ENCODE assay signal across 9 cellular contexts in the genomic region with DNA sequence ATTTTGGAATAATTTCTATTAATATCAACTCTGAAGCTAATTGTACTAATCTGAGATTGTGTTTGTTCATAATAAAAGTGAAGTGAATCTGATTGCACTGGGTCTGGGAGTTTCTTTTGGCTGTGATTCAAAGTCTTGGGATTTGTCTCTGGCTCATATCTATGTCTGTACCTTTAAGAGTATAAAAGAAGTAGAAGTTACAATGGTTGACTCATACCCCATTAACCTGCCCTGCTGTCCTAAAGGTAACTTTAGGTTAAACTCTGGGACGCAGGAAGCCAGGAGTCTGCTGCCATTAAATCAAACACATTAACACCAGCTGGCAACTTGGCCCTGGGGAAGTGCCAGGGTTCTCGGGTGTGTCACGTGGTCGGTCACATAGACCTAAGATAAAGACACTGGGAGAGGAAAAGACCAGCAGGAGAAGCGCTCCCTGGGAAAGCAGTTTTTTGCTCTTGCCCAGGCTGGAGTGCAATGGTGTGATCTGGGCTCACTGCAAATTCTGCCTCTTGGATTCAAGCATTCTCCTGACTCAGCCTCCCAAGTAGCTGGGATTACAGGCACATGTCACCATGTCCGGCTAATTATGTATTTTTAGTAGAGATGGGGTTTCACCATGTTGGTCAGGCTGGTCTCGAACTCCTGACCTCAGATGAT. TPM values are rescaled to one million over a fixed set of nuclear protein-coding genes. Genes with fewer than 3 reads are reported as not detected.
DNase-seq lines count a peak whose midpoint lies in the region; ATAC-seq and TF ChIP-seq lines count a peak whose summit lies in the region.
"Had no signal": no experiment of that assay in that cellular context is flagged by ENCODE, and none has a peak within 500 bp of the region (broad histone marks: within the 10 kb centered on the region; RNA-seq: fewer than 3 reads in every experiment).

No MANE protein-coding gene starts in this region.

- H3K27me3 Mint-ChIP-seq in endothelial cell (ENCODE audit: unreplicated experiment): peaks cover 3% of the 10 kb centered on the region

- ATAC-seq in mucosa of descending colon: peak; percentile 98
- ATAC-seq in HG03469 (IDR thresholded peaks at IDR 0.05; ENCODE audit: unreplicated experiment): no peak
- no peak for ATAC-seq in GM21786 (IDR thresholded peaks at IDR 0.05; ENCODE audit: unreplicated experiment)
- ATAC-seq in HG02973 (IDR thresholded peaks at IDR 0.05; ENCODE audit: unreplicated experiment): no peak

- H3K4me3 ChIP-seq in mucosa of descending colon: no peak overlapping the region
- H3K4me3 ChIP-seq: SJSA1 had no signal

- H3K4me1 ChIP-seq in mucosa of descending colon (ENCODE audit: low read depth): peaks cover 14% of the 10 kb centered on the region

- TF ChIP-seq CTCF in endothelial cell (IDR thresholded peaks at IDR 0.05; ENCODE audit: unreplicated experiment) (no peak), mucosa of descending colon (IDR thresholded peaks at IDR 0.05) (no peak)

- H3K36me3 ChIP-seq in mucosa of descending colon (ENCODE audit: low read depth): no peaks in the 10 kb centered on the region
- H3K36me3 ChIP-seq: SJSA1 had no signal

- DNase-seq in HEK293T (ENCODE audit: extremely low spot score) (peak; percentile 44), NOMO-1 (lab: John Stamatoyannopoulos, UW; ENCODE audit: unreplicated experiment in 2 of 2) (peak; percentile 2 to 49), endothelial cell (ENCODE audit: low spot score) (no peak), mucosa of descending colon (peak; percentile 90 to 95 (median 91)), NCI-H2227 (lab: John Stamatoyannopoulos, UW; ENCODE audit: unreplicated experiment) (no peak)

- intact Hi-C loops in mucosa of descending colon (cut with DNase I, micrococcal nuclease): no loop called here

- H3K4me1 Mint-ChIP-seq in endothelial cell (ENCODE audit: unreplicated experiment): peaks cover 38% of the 10 kb centered on the region

- CTCF ChIA-PET in HEK293T (lab: Yijun Ruan, JAX): no interaction called here

- no peaks in the 10 kb centered on the region for H3K9me3 Mint-ChIP-seq in endothelial cell (ENCODE audit: unreplicated experiment)

- H3K9me3 ChIP-seq in mucosa of descending colon: no peaks in the 10 kb centered on the region
- H3K9me3 ChIP-seq: SJSA1 had no signal

- POLR2A ChIA-PET in HEK293T (lab: Yijun Ruan, JAX): interaction anchor here (2.1 to 3.5 kb wide), 2 partner anchors 9 to 19 kb away, joined by 12 to 17 read pairs; a partner anchor contains a TSS

- peak overlapping the region; percentile 89 for H3K27ac Mint-ChIP-seq in endothelial cell (ENCODE audit: unreplicated experiment)

- H3K4me3 Mint-ChIP-seq in endothelial cell (ENCODE audit: unreplicated experiment): no peak overlapping the region

- peaks cover 40% of the 10 kb centered on the region for H3K36me3 Mint-ChIP-seq in endothelial cell (ENCODE audit: low read depth, unreplicated experiment)

TF ChIP-seq in HEK293T, 16 proteins besides CTCF, POLR2A, EP300 and RAD21:
- TF ChIP-seq, protein P1, sequence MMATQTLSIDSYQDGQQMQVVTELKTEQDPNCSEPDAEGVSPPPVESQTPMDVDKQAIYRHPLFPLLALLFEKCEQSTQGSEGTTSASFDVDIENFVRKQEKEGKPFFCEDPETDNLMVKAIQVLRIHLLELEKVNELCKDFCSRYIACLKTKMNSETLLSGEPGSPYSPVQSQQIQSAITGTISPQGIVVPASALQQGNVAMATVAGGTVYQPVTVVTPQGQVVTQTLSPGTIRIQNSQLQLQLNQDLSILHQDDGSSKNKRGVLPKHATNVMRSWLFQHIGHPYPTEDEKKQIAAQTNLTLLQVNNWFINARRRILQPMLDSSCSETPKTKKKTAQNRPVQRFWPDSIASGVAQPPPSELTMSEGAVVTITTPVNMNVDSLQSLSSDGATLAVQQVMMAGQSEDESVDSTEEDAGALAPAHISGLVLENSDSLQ (IDR thresholded peaks at IDR 0.05): no peak
- TF ChIP-seq ARNT (IDR thresholded peaks at IDR 0.05) (no peak), BHLHE40 (IDR thresholded peaks at IDR 0.05; ENCODE audit: borderline replicate concordance) (no peak), FOXK2 (IDR thresholded peaks at IDR 0.05) (no peak), ELF4 (IDR thresholded peaks at IDR 0.05) (no peak), CTBP1 (IDR thresholded peaks at IDR 0.05; ENCODE audit: borderline replicate concordance) (no peak), NFRKB (IDR thresholded peaks at IDR 0.05) (no peak), TARDBP (IDR thresholded peaks at IDR 0.05) (no peak), SUZ12 (IDR thresholded peaks at IDR 0.05) (no peak), L3MBTL2 (conservative IDR thresholded peaks at IDR 0.05) (no peak), SP1 (IDR thresholded peaks at IDR 0.05) (no peak), FOXM1 (IDR thresholded peaks at IDR 0.05; ENCODE audit: borderline replicate concordance) (no peak), ZNF384 (IDR thresholded peaks at IDR 0.05) (no peak), HDGF (IDR thresholded peaks at IDR 0.05; ENCODE audit: borderline replicate concordance) (no peak), LEF1 (IDR thresholded peaks at IDR 0.05; ENCODE audit: borderline replicate concordance) (no peak)

RNA-seq across cellular contexts. Expression of a gene that starts 17.8 kb away (rescaled TPM):
- total RNA-seq in endothelial cell (ENCODE audit: unreplicated experiment) (627 TPM), mucosa of descending colon (100 to 1,000 TPM in 1 of 3 donors, 10 to 100 TPM in 2; 40.7 to 108 (median 83.5) TPM)

RNA-seq across cellular contexts. Expression of a gene that starts 34.8 kb away (rescaled TPM):
- 0.44 TPM for total RNA-seq in endothelial cell (ENCODE audit: unreplicated experiment)
- total RNA-seq in mucosa of descending colon: under 1 TPM in 2 of 3 donors, not detected in 1; 0.22 to 0.60 TPM
- total RNA-seq: SJSA1 had no signal

Comparison
In these comparisons a context has a peak if more than half of its experiments do, and no peak if none do; other contexts are left out.
1. DNase-seq: peak in HEK293T (single experiment), NOMO-1 (2 of 2) and mucosa of descending colon (3 of 3); none in endothelial cell (single experiment) and NCI-H2227 (single experiment).